Comparison of ENCODE assay signal across 21 cellular contexts in the genomic region with DNA sequence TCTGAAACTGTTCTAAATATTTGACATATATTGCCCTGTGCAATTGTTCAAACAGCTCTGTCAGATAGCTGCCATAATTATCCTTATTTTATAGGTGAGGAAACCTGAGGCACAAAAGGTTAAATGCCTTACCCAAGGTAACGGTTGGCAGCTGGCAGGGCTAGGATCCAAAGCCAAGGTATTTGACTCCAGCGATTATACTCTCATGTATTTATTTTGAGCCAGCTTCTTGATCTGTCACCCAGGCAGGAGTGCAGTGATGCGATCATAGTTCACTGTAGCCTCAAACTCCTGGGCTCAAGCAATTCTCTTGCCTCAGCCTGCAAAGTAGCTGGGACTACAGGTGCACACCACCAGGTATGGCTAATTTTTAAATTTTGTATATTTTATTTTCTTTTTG. TPM values are rescaled to one million over a fixed set of nuclear protein-coding genes. Genes with fewer than 3 reads are reported as not detected.
DNase-seq lines count a peak whose midpoint lies in the region; ATAC-seq and TF ChIP-seq lines count a peak whose summit lies in the region.
"Had no signal": no experiment of that assay in that cellular context is flagged by ENCODE, and none has a peak within 500 bp of the region (broad histone marks: within the 10 kb centered on the region; RNA-seq: fewer than 3 reads in every experiment).

No MANE protein-coding gene starts in this region.

- peaks cover 23 to 41% of the 10 kb centered on the region in 2 donors for H3K4me1 ChIP-seq in gastrocnemius medialis
- peaks cover 7% of the 10 kb centered on the region for H3K4me1 ChIP-seq in A673 (ENCODE audit: insufficient read depth, low read length, poor library complexity, severe bottlenecking)

- peaks cover 0 to 29% of the 10 kb centered on the region in 2 donors for H3K36me3 ChIP-seq in gastrocnemius medialis
- H3K36me3 ChIP-seq in A673 (ENCODE audit: insufficient read depth, low read length, poor library complexity, severe bottlenecking), result peaks cover 6% of the 10 kb centered on the region

- CTCF ChIA-PET in A673 (lab: Charles Lee), result no interaction called here

- intact Hi-C loops in Right ventricle myocardium superior (cut with DNase I) (no loop called here), Right ventricle myocardium inferior (cut with DNase I) (no loop called here), gastrocnemius medialis (cut with DNase I; ENCODE audit: low total_unique reads) (no loop called here), A673 (cut with micrococcal nuclease; ENCODE audit: unreplicated experiment) (no loop called here)

- no peak for TF ChIP-seq POLR2A in gastrocnemius medialis (IDR thresholded peaks at IDR 0.05)

- H3K9me3 ChIP-seq in gastrocnemius medialis (no peaks in the 10 kb centered on the region), A673 (ENCODE audit: low read depth, low read length, poor library complexity, severe bottlenecking) (no peaks in the 10 kb centered on the region)

- in situ Hi-C loops in gastrocnemius medialis (cut with MboI; ENCODE audit: low sequenced_read_pairs in 4 of 4), result no loop called here

- H3K27ac ChIP-seq in gastrocnemius medialis, result peak overlapping the region; percentile 45 to 100 (median 64)
- no peak overlapping the region for H3K27ac ChIP-seq in A673 (ENCODE audit: low read depth, low read length, poor library complexity, severe bottlenecking)
- H3K27ac ChIP-seq: SK-N-MC had no signal

- H3K4me3 ChIP-seq in gastrocnemius medialis (no peak overlapping the region), A673 (ENCODE audit: low read depth, low read length, poor library complexity, severe bottlenecking) (no peak overlapping the region)
- H3K4me3 ChIP-seq: K562, SK-N-MC had no signal

- POLR2A ChIA-PET in A673 (lab: Charles Lee; ENCODE audit: low non-redundant PET), result no interaction called here

- no peak for TF ChIP-seq CTCF in gastrocnemius medialis (IDR thresholded peaks at IDR 0.05 in 4 of 5, conservative IDR thresholded peaks at IDR 0.05 in 1 of 5)
- TF ChIP-seq CTCF in A673 (conservative IDR thresholded peaks at IDR 0.05; ENCODE audit: low read depth, low read length), result no peak

- ATAC-seq in Right ventricle myocardium superior (ENCODE audit: poor library complexity), result peak; percentile 54
- no peak for ATAC-seq in Right ventricle myocardium inferior
- ATAC-seq in gastrocnemius medialis, result peak in 1 of 2 donors; percentile 57
- ATAC-seq in HG02642 (IDR thresholded peaks at IDR 0.05; ENCODE audit: poor library complexity, unreplicated experiment), result no peak
- ATAC-seq: CD8-positive, alpha-beta T cell; K562 had no signal

- no peaks in the 10 kb centered on the region for H3K27me3 ChIP-seq in gastrocnemius medialis
- H3K27me3 ChIP-seq in A673 (replicated peaks; ENCODE audit: insufficient read depth, low read depth, low read length, poor library complexity), result no peaks in the 10 kb centered on the region

- BruUV-seq in A673 (replicated peaks; lab: Mats Ljungman, UMichigan), result no TSS peak

- DNase-seq in Right ventricle myocardium superior (no peak), Right ventricle myocardium inferior (ENCODE audit: missing footprints) (no peak), left kidney (ENCODE audit: low read depth, low spot score) (peak; percentile 28), gastrocnemius medialis (peak in 1 of 2 donors; percentile 63), A673 (ENCODE audit: low spot score) (no peak)
- DNase-seq: C1 segment of cervical spinal cord, H7, MM.1S, NCI-H1092, NCI-H146, NCI-H2029, NCI-H2227 treated with DMSO at 0.1 percent for 48 hours, NCI-H510A treated with DMSO at 0.1 percent for 48 hours, NCI-H748 treated with DMSO at 0.1 percent for 48 hours, SHP77, SW 1271 had no signal

TF ChIP-seq in PFSK-1, 5 proteins besides CTCF, POLR2A, EP300 and RAD21:
- TF ChIP-seq POLR2AphosphoS5 (IDR thresholded peaks at IDR 0.05; ENCODE audit: low read depth, low read length) (0 out of 2 replicates have a peak, but pooled peaks have one; percentile 28), SIN3A (IDR thresholded peaks at IDR 0.05; ENCODE audit: borderline replicate concordance, insufficient read depth, low read length) (no peak)
TF ChIP-seq in PFSK-1: peak in this region for 1.

RNA-seq across cellular contexts. Expression of a gene that starts 7.2 kb away (rescaled TPM):
- 534 TPM for total RNA-seq in Right ventricle myocardium superior
- total RNA-seq in Right ventricle myocardium inferior, result 549 TPM
- polyA plus RNA-seq in PFSK-1 (2012; ENCODE audit: insufficient read length, low read depth), result 81.3 TPM
- 1,000 to 10,000 TPM; 1,434 to 5,473 (median 3,204) TPM for total RNA-seq in gastrocnemius medialis
- 12.3 and 16.6 TPM in 2 replicates for total RNA-seq in A673 (2021)

RNA-seq across cellular contexts. Expression of a gene that starts 9.5 kb away (rescaled TPM):
- total RNA-seq in Right ventricle myocardium superior (158 TPM), Right ventricle myocardium inferior (166 TPM), gastrocnemius medialis (100 to 1,000 TPM in 1 of 4 donors, 10 to 100 TPM in 3; 78.6 to 114 (median 91.0) TPM), A673 (2021) (74.8 and 88.9 TPM in 2 replicates)
- 108 TPM for polyA plus RNA-seq in PFSK-1 (2012; ENCODE audit: insufficient read length, low read depth)

RNA-seq across cellular contexts. Expression of a gene that starts 9.8 kb away (rescaled TPM):
- total RNA-seq in Right ventricle myocardium superior, result 179 TPM
- 218 TPM for total RNA-seq in Right ventricle myocardium inferior
- 5,299 TPM for polyA plus RNA-seq in PFSK-1 (2012; ENCODE audit: insufficient read length, low read depth)
- 100 to 1,000 TPM; 304 to 750 (median 599) TPM for total RNA-seq in gastrocnemius medialis
- 1,021 and 1,026 TPM in 2 replicates for total RNA-seq in A673 (2021)

RNA-seq across cellular contexts. Expression of a gene that starts 18.0 kb away (rescaled TPM):
- total RNA-seq in Right ventricle myocardium superior (85.8 TPM), Right ventricle myocardium inferior (91.8 TPM), gastrocnemius medialis (10 to 100 TPM; 51.2 to 99.5 (median 75.2) TPM), A673 (2021) (77.3 and 78.8 TPM in 2 replicates)
- 142 TPM for polyA plus RNA-seq in PFSK-1 (2012; ENCODE audit: insufficient read length, low read depth)

RNA-seq across cellular contexts. Expression of a gene that starts 18.3 kb away (rescaled TPM):
- total RNA-seq in Right ventricle myocardium superior, result 208 TPM
- 199 TPM for total RNA-seq in Right ventricle myocardium inferior
- polyA plus RNA-seq in PFSK-1 (2012; ENCODE audit: insufficient read length, low read depth), result 180 TPM
- total RNA-seq in gastrocnemius medialis, result 100 to 1,000 TPM in 2 of 4 donors, 10 to 100 TPM in 2; 52.6 to 106 (median 81.7) TPM
- total RNA-seq in A673 (2021), result 113 and 129 TPM in 2 replicates

Comparison
In these comparisons a context has a peak if more than half of its experiments do, and no peak if none do; other contexts are left out.
1. RNA of a gene that starts 7.2 kb away (total RNA-seq): 1,434 to 5,473 TPM in gastrocnemius medialis, 549 TPM in Right ventricle myocardium inferior (single experiment) and 534 TPM in Right ventricle myocardium superior (single experiment); 12.3 to 16.6 TPM in A673; every median in the first group is over 10 times any median in the second.